15 cellular contexts compared by ENCODE assay signal in genomic region chr12:114747156-114747555, GRCh38.
"Had no signal": no experiment of that assay in that cellular context is flagged by ENCODE, and none has a peak within 500 bp of the region (broad histone marks: within the 10 kb centered on the region; RNA-seq: fewer than 3 reads in every experiment).

No MANE protein-coding gene starts in this region.

- H3K4me1 ChIP-seq: parathyroid adenoma had no signal

- ATAC-seq: activated CD4-positive, CD25-positive, alpha-beta regulatory T cell treated with anti-CD3 and anti-CD28 coated beads, Interleukin-2, amount 50 U/mL, for 24 hours; activated T-cell treated with anti-CD3 and anti-CD28 coated beads, Interleukin-2, amount 50 U/mL, for 4 hours; esophagus mucosa; gastrocnemius medialis; heart right ventricle had no signal

- H2AFZ ChIP-seq: parathyroid adenoma had no signal

- H3K4me1 Mint-ChIP-seq: activated naive CD8-positive, alpha-beta T cell treated with anti-CD3 and anti-CD28 coated beads for 36 hours had no signal

- H3K36me3 ChIP-seq: gastrocnemius medialis, heart right ventricle, left lung had no signal

- H3K4me3 Mint-ChIP-seq: activated naive CD8-positive, alpha-beta T cell treated with anti-CD3 and anti-CD28 coated beads for 36 hours; activated T-cell treated with anti-CD3 and anti-CD28 coated beads, Interleukin-2, amount 50 U/mL, for 4 hours had no signal

- H3K4me3 ChIP-seq: gastrocnemius medialis, heart right ventricle, left lung had no signal

- DNase-seq: activated gamma-delta T cell; activated naive CD8-positive, alpha-beta T cell treated with anti-CD3 and anti-CD28 coated beads for 36 hours; activated T-cell treated with anti-CD3 and anti-CD28 coated beads, Interleukin-2, amount 50 U/mL, for 4 hours; anterior cingulate cortex; gastrocnemius medialis; heart right ventricle; islet precursor cell; left lung; retina; stimulated activated CD4-positive, alpha-beta T cell treated with anti-CD3 and anti-CD28 coated beads, Interleukin-15, amount 100 ng/mL, for 24 hours; stimulated activated CD4-positive, alpha-beta T cell treated with anti-CD3 and anti-CD28 coated beads, Interleukin-4, amount 100 ng/mL, for 4 hours had no signal

- H3K36me3 Mint-ChIP-seq: activated naive CD8-positive, alpha-beta T cell treated with anti-CD3 and anti-CD28 coated beads for 36 hours had no signal

- H3K9me3 ChIP-seq: gastrocnemius medialis, heart right ventricle, left lung had no signal

- H3K79me2 ChIP-seq: parathyroid adenoma had no signal

- H3K27me3 ChIP-seq: gastrocnemius medialis, heart right ventricle, left lung had no signal

- H3K9me3 Mint-ChIP-seq: activated naive CD8-positive, alpha-beta T cell treated with anti-CD3 and anti-CD28 coated beads for 36 hours; activated T-cell treated with anti-CD3 and anti-CD28 coated beads, Interleukin-2, amount 50 U/mL, for 4 hours had no signal

- H3K9ac ChIP-seq: parathyroid adenoma had no signal

- H3K27ac ChIP-seq: gastrocnemius medialis, heart right ventricle, left lung, parathyroid adenoma had no signal

- FAIRE-seq: endometrium had no signal

- H3K27ac Mint-ChIP-seq: activated naive CD8-positive, alpha-beta T cell treated with anti-CD3 and anti-CD28 coated beads for 36 hours had no signal
